In genomic region chr10:123134058-123134914, GRCh38 we compare ENCODE assay signal across 15 cellular contexts. TPM values are rescaled to one million over a fixed set of nuclear protein-coding genes. Genes with fewer than 3 reads are reported as not detected.
DNase-seq lines count a peak whose midpoint lies in the region; ATAC-seq and TF ChIP-seq lines count a peak whose summit lies in the region.
"Had no signal": no experiment of that assay in that cellular context is flagged by ENCODE, and none has a peak within 500 bp of the region (broad histone marks: within the 10 kb centered on the region; RNA-seq: fewer than 3 reads in every experiment).

No MANE protein-coding gene starts in this region.

- no peak for TF ChIP-seq POLR2A in IMR-90 (IDR thresholded peaks at IDR 0.05; ENCODE audit: low read depth, low read length)

- no peaks in the 10 kb centered on the region for H3K36me3 ChIP-seq in IMR-90 (ENCODE audit: control insufficient read depth, insufficient read depth, low read length)
- no peaks in the 10 kb centered on the region for H3K36me3 ChIP-seq in trophoblast cell (ENCODE audit: control insufficient read depth in 1 of 2, insufficient read depth in 2 of 2, low read length in 2 of 2)

- no peaks in the 10 kb centered on the region for H3K79me1 ChIP-seq in IMR-90 (ENCODE audit: low read depth in 1 of 2, low read length in 2 of 2)
- H3K79me1 ChIP-seq in trophoblast cell (ENCODE audit: low read length): no peaks in the 10 kb centered on the region

- CTCF ChIA-PET in IMR-90 (lab: Yijun Ruan, JAX): interaction anchor here (0.9 to 1.1 kb wide), 2 partner anchors 12 to 14 kb away, joined by 3 to 5 read pairs; no protein-coding TSS in a partner anchor

- no peaks in the 10 kb centered on the region for H3K9me3 Mint-ChIP-seq in effector memory CD8-positive, alpha-beta T cell

- H2AFZ ChIP-seq in IMR-90 (replicated peaks; ENCODE audit: low read length, poor library complexity) (peak overlapping the region; percentile 18), trophoblast cell (ENCODE audit: insufficient read depth, low read length, poor library complexity) (no peak overlapping the region)
- H2AFZ ChIP-seq: PC-9 had no signal

- H3K4me3 ChIP-seq in IMR-90 (ENCODE audit: insufficient read depth, low read depth, low read length): no peak overlapping the region
- H3K4me3 ChIP-seq in trophoblast cell (ENCODE audit: low read depth, low read length): no peak overlapping the region
- H3K4me3 ChIP-seq: body of pancreas, PC-9 had no signal

- no peak overlapping the region for H4K8ac ChIP-seq in IMR-90 (ENCODE audit: low read depth in 2 of 2, low read length in 2 of 2)
- no peak overlapping the region for H4K8ac ChIP-seq in trophoblast cell (ENCODE audit: low read depth, low read length)

- H2BK20ac ChIP-seq in IMR-90 (ENCODE audit: low read depth, low read length): no peak overlapping the region

- peaks cover 15% of the 10 kb centered on the region for H3K36me3 Mint-ChIP-seq in effector memory CD8-positive, alpha-beta T cell (ENCODE audit: insufficient read depth)

- no peaks in the 10 kb centered on the region for H3K9me1 ChIP-seq in IMR-90 (ENCODE audit: insufficient read depth, low read length)

- H2BK120ac ChIP-seq in IMR-90 (ENCODE audit: low read depth, low read length): no peak overlapping the region
- H2BK120ac ChIP-seq in trophoblast cell (ENCODE audit: insufficient read depth, low read length, poor library complexity): no peak overlapping the region

- H3K9ac ChIP-seq in IMR-90 (ENCODE audit: low read depth, low read length) (no peak overlapping the region), trophoblast cell (ENCODE audit: low read length) (no peak overlapping the region)

- peaks cover 19 to 26% of the 10 kb centered on the region in 2 donors for H3K4me1 Mint-ChIP-seq in effector memory CD8-positive, alpha-beta T cell (ENCODE audit: low read depth in 2 of 2)

- H4K5ac ChIP-seq in IMR-90 (ENCODE audit: low read depth, low read length): no peak overlapping the region

- H3K14ac ChIP-seq in IMR-90 (replicated peaks; ENCODE audit: low read depth, low read length) (no peak overlapping the region), trophoblast cell (ENCODE audit: low read length) (no peak overlapping the region)

- no peak overlapping the region for H2BK5ac ChIP-seq in IMR-90 (ENCODE audit: low read depth, low read length, poor library complexity, severe bottlenecking)
- no peak overlapping the region for H2BK5ac ChIP-seq in trophoblast cell (ENCODE audit: low read depth, low read length, poor library complexity)

- intact Hi-C loops in IMR-90 (cut with micrococcal nuclease): no loop called here

- H3K9me3 ChIP-seq in IMR-90 (ENCODE audit: control insufficient read depth, insufficient read depth, low read length) (no peaks in the 10 kb centered on the region; the same call in 1 of the 2 replicates), trophoblast cell (ENCODE audit: insufficient read depth, low read depth, low read length) (peaks cover 5% of the 10 kb centered on the region)
- H3K9me3 ChIP-seq: A549, body of pancreas had no signal

- no peak overlapping the region for H3K18ac ChIP-seq in IMR-90 (ENCODE audit: low read depth, low read length)
- no peak overlapping the region for H3K18ac ChIP-seq in trophoblast cell (ENCODE audit: low read length)

- no TSS peak for BruUV-seq in IMR-90 (replicated peaks; lab: Mats Ljungman, UMichigan)

- H2BK12ac ChIP-seq in trophoblast cell (ENCODE audit: low read length): no peak overlapping the region

- no peak overlapping the region for H2BK15ac ChIP-seq in IMR-90 (ENCODE audit: low read depth, low read length)

- no peak overlapping the region for H2AK5ac ChIP-seq in IMR-90 (ENCODE audit: low read depth, low read length)
- no peak overlapping the region for H2AK5ac ChIP-seq in trophoblast cell (ENCODE audit: low read length)

- ATAC-seq in IMR-90 (ENCODE audit: low read depth) (no peak), GM21825 (IDR thresholded peaks at IDR 0.05; ENCODE audit: unreplicated experiment) (no peak)
- ATAC-seq in effector memory CD8-positive, alpha-beta T cell (replicated peaks): no peak
- ATAC-seq: activated CD4-positive, CD25-positive, alpha-beta regulatory T cell treated with anti-CD3 and anti-CD28 coated beads, Interleukin-2, amount 50 U/mL, for 24 hours; body of pancreas had no signal

- H3K79me2 ChIP-seq in trophoblast cell (ENCODE audit: control insufficient read depth, insufficient read depth, low read length, poor library complexity): no peaks in the 10 kb centered on the region

- H3K27ac ChIP-seq in IMR-90 (ENCODE audit: insufficient read depth, low read length): no peak overlapping the region
- no peak overlapping the region for H3K27ac ChIP-seq in trophoblast cell (ENCODE audit: low read depth, low read length)
- H3K27ac ChIP-seq: A549, body of pancreas, PC-9 had no signal

- H3K4me1 ChIP-seq in IMR-90 (ENCODE audit: control insufficient read depth, insufficient read depth, low read length): peaks cover 2% of the 10 kb centered on the region; the same call in 1 of the 2 replicates
- peaks cover 15 to 25% of the 10 kb centered on the region in 2 experiments for H3K4me1 ChIP-seq in trophoblast cell (ENCODE audit: control insufficient read depth in 1 of 2, insufficient read depth in 2 of 2, low read length in 2 of 2)

- no peak overlapping the region for H2AK9ac ChIP-seq in IMR-90 (replicated peaks; ENCODE audit: low read depth, low read length, poor library complexity)

- H3K4me2 ChIP-seq in IMR-90 (ENCODE audit: low read depth, low read length) (no peak overlapping the region), trophoblast cell (ENCODE audit: low read length) (no peak overlapping the region)
- H3K4me2 ChIP-seq: PC-9 had no signal

- TF ChIP-seq CTCF in IMR-90 (conservative IDR thresholded peaks at IDR 0.05; ENCODE audit: low read depth, low read length): no peak

- in situ Hi-C loops in IMR-90 (cut with MboI; ENCODE audit: low sequenced_read_pairs): loop anchor here (5.0 to 25.0 kb wide), 3 partner anchors 418 to 1253 kb away; no protein-coding TSS in a partner anchor

- peak; percentile 13 to 72 for DNase-seq in NCI-H526 (lab: John Stamatoyannopoulos, UW)
- DNase-seq in NCI-H526 treated with DMSO at 0.1 percent for 48 hours (lab: John Stamatoyannopoulos, UW): no peak
- DNase-seq in IMR-90: no peak
- no peak for DNase-seq in effector memory CD8-positive, alpha-beta T cell
- no peak for DNase-seq in trophoblast cell
- DNase-seq in SHP77 treated with DMSO at 0.1 percent for 48 hours (lab: John Stamatoyannopoulos, UW): no peak
- DNase-seq in cerebellar cortex (ENCODE audit: low spot score): no peak
- DNase-seq: body of pancreas; foreskin fibroblast; PC-9; stimulated activated CD4-positive, alpha-beta T cell treated with anti-CD3 and anti-CD28 coated beads, Interleukin-4, amount 100 ng/mL, for 24 hours had no signal

- no peak overlapping the region for H3K56ac ChIP-seq in IMR-90 (ENCODE audit: extremely low read depth, insufficient read depth, low read length)

- H3K27me3 ChIP-seq in IMR-90 (ENCODE audit: control insufficient read depth, insufficient read depth, low read length): peaks cover 84% of the 10 kb centered on the region
- H3K27me3 ChIP-seq in trophoblast cell (ENCODE audit: insufficient read depth, low read length): peaks cover 70% of the 10 kb centered on the region

- dilution Hi-C loops in IMR-90 (cut with HindIII; ENCODE audit: low sequenced_read_pairs, unreplicated experiment): no loop called here

- peak overlapping the region; percentile 56 to 69 for H3K4me3 Mint-ChIP-seq in effector memory CD8-positive, alpha-beta T cell

- no peak overlapping the region for H4K12ac ChIP-seq in trophoblast cell (ENCODE audit: low read depth, low read length)

- H3K27me3 Mint-ChIP-seq in effector memory CD8-positive, alpha-beta T cell: peaks cover 72 to 84% of the 10 kb centered on the region in 2 donors

- POLR2A ChIA-PET in IMR-90 (lab: Charles Lee; ENCODE audit: unreplicated experiment): no interaction called here

- 3% methylated on average over 38 of the region's 56 CpGs; no CpG with 5 or more reads in 1 of the 2 experiments for WGBS in IMR-90 (ENCODE audit: extremely low coverage in 2 of 2, insufficient read length in 1 of 2), 2 experiments
- no CpG with 5 or more reads among the region's 56 CpGs for WGBS in trophoblast cell (ENCODE audit: extremely low coverage, insufficient coverage, insufficient read length)

- peak overlapping the region in 1 of 2 donors; percentile 22 for H3K27ac Mint-ChIP-seq in effector memory CD8-positive, alpha-beta T cell

- 0 out of 2 replicates have a peak, but pooled peaks cover 3% of the 10 kb centered on the region for H4K20me1 ChIP-seq in IMR-90 (ENCODE audit: insufficient read depth, low read length)

- no peak overlapping the region for H3K23ac ChIP-seq in IMR-90 (ENCODE audit: low read depth, low read length)
- peak overlapping the region; percentile 49 for H3K23ac ChIP-seq in trophoblast cell (ENCODE audit: low read length)

- H4K91ac ChIP-seq in IMR-90 (ENCODE audit: insufficient read depth, low read depth, low read length) (no peak overlapping the region), trophoblast cell (ENCODE audit: low read depth, low read length) (no peak overlapping the region)

- no peak for TF ChIP-seq RAD21 in IMR-90 (IDR thresholded peaks at IDR 0.05; ENCODE audit: low read length)

- H3K4ac ChIP-seq in IMR-90 (ENCODE audit: low read depth, low read length) (no peak overlapping the region), trophoblast cell (ENCODE audit: low read depth, low read length) (no peak overlapping the region)

TF ChIP-seq in IMR-90, 13 proteins besides CTCF, POLR2A, EP300 and RAD21 (continues in another document):
- TF ChIP-seq USF2 (IDR thresholded peaks at IDR 0.05; ENCODE audit: low read depth, low read length): no peak

RNA-seq across cellular contexts. Expression of gene HMX3, which starts 1.5 kb away (rescaled TPM):
- not detected in 2 replicates for total RNA-seq in IMR-90 (2012; rRNA removed)
- polyA plus RNA-seq in IMR-90 (2012; rRNA removed): not detected in 2 replicates
- polyA plus RNA-seq in IMR-90 (2012; cell fraction: cytosol; rRNA removed): not detected in 2 replicates
- not detected in 2 replicates for polyA plus RNA-seq in IMR-90 (2012; cell fraction: nucleus; rRNA removed; ENCODE audit: low replicate concordance)
- polyA plus RNA-seq in trophoblast cell (2013): not detected in 2 replicates
- total RNA-seq: body of pancreas, mononuclear cell, PC-9 had no signal
- polyA plus RNA-seq: A549 had no signal

RNA-seq across cellular contexts. Expression of gene HMX2, which starts 13.7 kb away (rescaled TPM):
- not detected in 2 replicates for total RNA-seq in IMR-90 (2012; rRNA removed)
- not detected in 2 replicates for polyA plus RNA-seq in IMR-90 (2012; rRNA removed)
- not detected in 2 replicates for polyA plus RNA-seq in IMR-90 (2012; cell fraction: cytosol; rRNA removed)
- polyA plus RNA-seq in IMR-90 (2012; cell fraction: nucleus; rRNA removed; ENCODE audit: low replicate concordance): not detected in 2 replicates
- polyA plus RNA-seq in trophoblast cell (2013): not detected in 2 replicates
- total RNA-seq: body of pancreas, mononuclear cell, PC-9 had no signal

RNA-seq across cellular contexts. Expression of gene BUB3, which starts 19.9 kb away (rescaled TPM):
- 346 and 384 TPM in 2 replicates for total RNA-seq in IMR-90 (2012; rRNA removed)
- 214 and 215 TPM in 2 replicates for polyA plus RNA-seq in IMR-90 (2012; rRNA removed)
- 202 and 203 TPM in 2 replicates for polyA plus RNA-seq in IMR-90 (2012; cell fraction: cytosol; rRNA removed)
- 205 and 239 TPM in 2 replicates for polyA plus RNA-seq in IMR-90 (2012; cell fraction: nucleus; rRNA removed; ENCODE audit: low replicate concordance)
- polyA plus RNA-seq in trophoblast cell (2013): 65.8 and 67.5 TPM in 2 replicates

Comparison
In these comparisons a context has a peak if more than half of its experiments do, and no peak if none do; other contexts are left out.
1. DNase-seq: peak in NCI-H526 (2 of 2); none in NCI-H526 treated with DMSO at 0.1 percent for 48 hours (single experiment), IMR-90 (single experiment), effector memory CD8-positive, alpha-beta T cell (0 of 3), trophoblast cell (0 of 2), SHP77 treated with DMSO at 0.1 percent for 48 hours (single experiment) and cerebellar cortex (single experiment).